In genomic region chr16:47254771-47255170, GRCh38 we compare ENCODE assay signal across 25 cellular contexts.
"Had no signal": no experiment of that assay in that cellular context is flagged by ENCODE, and none has a peak within 500 bp of the region (broad histone marks: within the 10 kb centered on the region; RNA-seq: fewer than 3 reads in every experiment).

No MANE protein-coding gene starts in this region.

- H3K4me3 ChIP-seq: coronary artery, esophagus squamous epithelium, heart right ventricle, left lung, pancreas, stomach, testis, transverse colon, upper lobe of right lung, uterus had no signal

- ATAC-seq: heart right ventricle; left lung; naive thymus-derived CD8-positive, alpha-beta T cell; pancreas; sciatic nerve; stimulated activated effector memory CD8-positive, alpha-beta T cell treated with anti-CD3 and anti-CD28 coated beads, Interleukin-12 subunit alpha, Interleukin-12 subunit beta, amount 100 ng/mL, for 72 hours; upper lobe of right lung had no signal

- H3K4me1 ChIP-seq: heart right ventricle, left lung, pancreas, stomach, testis, transverse colon, upper lobe of right lung, uterus had no signal

- H3K27ac Mint-ChIP-seq: naive thymus-derived CD8-positive, alpha-beta T cell; stimulated activated effector memory CD8-positive, alpha-beta T cell treated with anti-CD3 and anti-CD28 coated beads, Interleukin-12 subunit alpha, Interleukin-12 subunit beta, amount 100 ng/mL, for 72 hours had no signal

- H3K9me3 Mint-ChIP-seq: naive thymus-derived CD8-positive, alpha-beta T cell; neural crest cell; stimulated activated effector memory CD8-positive, alpha-beta T cell treated with anti-CD3 and anti-CD28 coated beads, Interleukin-12 subunit alpha, Interleukin-12 subunit beta, amount 100 ng/mL, for 72 hours had no signal

- DNase-seq: dermis blood vessel endothelial cell; effector memory CD4-positive, alpha-beta T cell; esophagus squamous epithelium; foreskin melanocyte; glutamatergic neuron; heart right ventricle; hippocampal formation; mesendoderm; naive thymus-derived CD8-positive, alpha-beta T cell; pancreas; retina; stimulated activated CD4-positive, alpha-beta T cell treated with anti-CD3 and anti-CD28 coated beads, Interleukin-2, amount 100 ng/mL, for 24 hours; stimulated activated CD4-positive, alpha-beta T cell treated with anti-CD3 and anti-CD28 coated beads, Interleukin-4, amount 100 ng/mL, for 24 hours; stimulated activated naive CD4-positive, alpha-beta T cell treated with Interleukin-2 at 50 U/mL for 16 hours; stomach; testis; transverse colon; upper lobe of right lung; uterus had no signal

- H3K4me1 Mint-ChIP-seq: naive thymus-derived CD8-positive, alpha-beta T cell; neural crest cell; stimulated activated effector memory CD8-positive, alpha-beta T cell treated with anti-CD3 and anti-CD28 coated beads, Interleukin-12 subunit alpha, Interleukin-12 subunit beta, amount 100 ng/mL, for 72 hours had no signal

- H3K9me3 ChIP-seq: esophagus squamous epithelium, heart right ventricle, left lung, neutrophil, pancreas, stomach, testis, transverse colon, upper lobe of right lung, uterus had no signal

- H3K27ac ChIP-seq: coronary artery, esophagus squamous epithelium, heart right ventricle, left lung, neutrophil, pancreas, stomach, testis, transverse colon, upper lobe of right lung, uterus had no signal

- H3K4me3 Mint-ChIP-seq: naive thymus-derived CD8-positive, alpha-beta T cell; neural crest cell; stimulated activated effector memory CD8-positive, alpha-beta T cell treated with anti-CD3 and anti-CD28 coated beads, Interleukin-12 subunit alpha, Interleukin-12 subunit beta, amount 100 ng/mL, for 72 hours had no signal

- H3K36me3 ChIP-seq: uterus had no signal

- H3K27me3 Mint-ChIP-seq: naive thymus-derived CD8-positive, alpha-beta T cell had no signal

- H3K27me3 ChIP-seq: esophagus squamous epithelium, heart right ventricle, left lung, neutrophil, pancreas, stomach, testis, transverse colon, upper lobe of right lung, uterus had no signal
